Comparison of ENCODE assay signal across 8 cellular contexts in the genomic region with DNA sequence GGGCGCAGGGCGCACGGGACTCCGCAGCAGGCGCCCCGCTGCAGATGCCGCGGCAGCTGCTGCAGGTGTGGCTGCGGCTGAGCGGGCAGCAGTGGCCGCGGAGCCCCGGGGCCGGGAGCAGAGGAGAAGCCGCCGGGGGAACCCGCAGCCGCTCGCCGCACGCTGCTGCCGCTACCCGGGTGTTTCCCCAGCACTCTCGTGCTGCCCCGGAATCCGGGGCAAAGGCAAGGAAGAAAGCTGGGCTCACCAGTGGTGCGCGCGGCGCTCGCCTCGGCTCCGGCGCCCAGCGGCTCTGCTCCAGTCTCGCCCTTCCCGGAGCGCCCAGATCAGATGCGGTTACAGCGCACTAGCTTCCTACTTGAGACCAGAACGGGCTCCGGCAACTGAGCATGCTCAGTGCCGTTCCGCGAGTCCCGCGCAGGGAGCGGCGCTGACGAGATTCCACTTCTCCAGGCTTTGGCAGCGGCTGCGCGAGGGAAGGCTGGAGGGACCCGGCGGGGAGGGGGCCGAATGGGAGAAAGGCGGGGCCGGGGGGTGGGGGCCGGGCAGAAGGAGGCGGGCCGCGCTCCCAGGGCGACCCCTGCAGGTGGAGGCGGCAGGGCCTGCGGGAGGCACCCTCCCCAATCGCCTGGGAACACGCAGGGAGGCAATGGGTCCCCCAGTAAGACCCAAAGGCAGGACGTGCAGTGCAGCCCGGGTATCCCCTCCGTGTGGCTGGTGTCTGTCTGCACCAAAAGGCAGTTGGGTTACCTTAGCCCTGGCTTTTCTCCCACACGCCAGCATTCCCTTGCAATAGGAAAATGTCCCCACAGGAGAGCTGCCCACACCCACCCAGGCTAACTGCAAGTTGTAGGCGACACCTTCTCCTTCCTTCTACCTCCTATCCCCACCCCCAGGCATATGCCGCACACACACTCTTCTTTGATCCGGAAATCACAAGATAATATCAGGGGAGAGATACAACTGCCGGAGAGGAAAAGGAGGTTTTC. TPM values are rescaled to one million over a fixed set of nuclear protein-coding genes. Genes with fewer than 3 reads are reported as not detected.
DNase-seq lines count a peak whose midpoint lies in the region; ATAC-seq and TF ChIP-seq lines count a peak whose summit lies in the region.

A gene (minus strand): TSS at position 385 of the 989 bp plus-strand sequence. CDS start 181,288 bp downstream, outside the sequence.

- H3K9ac ChIP-seq in KMS-11 (peak within 1 kb of the TSS; percentile 42; the same call in 1 of the 2 replicates), adipocyte (ENCODE audit: low read length) (peak within 1 kb of the TSS; percentile 89)

- intact Hi-C loops in Panc1 (cut with micrococcal nuclease; ENCODE audit: unreplicated experiment): loop anchor here (2.0 to 5.0 kb wide), 2 partner anchors 238 to 287 kb away; no protein-coding TSS in a partner anchor
- intact Hi-C loops in Right ventricle myocardium inferior (cut with DNase I): loop anchor here (1.0 to 10.0 kb wide), 5 partner anchors 112 to 480 kb away; no protein-coding TSS in a partner anchor
- intact Hi-C loops in vagina (cut with DNase I): loop anchor here (5.0 kb wide), 2 partner anchors 237 to 287 kb away; no protein-coding TSS in a partner anchor

- in situ Hi-C loops in Panc1 (cut with HindIII; ENCODE audit: low pct_unique_long_range_greater_than_20kb, low sequenced_read_pairs): no loop called here

- H3K4me3 ChIP-seq in KMS-11 (IDR thresholded peaks at IDR 0.05; ENCODE audit: insufficient read depth, low read depth, low read length) (no peak within 1 kb of the TSS), Panc1 (ENCODE audit: low read depth in 2 of 2, low read length in 2 of 2) (peak within 1 kb of the TSS; percentile 84 to 91), adipocyte (ENCODE audit: low read length) (peak within 1 kb of the TSS; percentile 94), vagina (peak within 1 kb of the TSS; percentile 91 to 95)

- H4K20me1 ChIP-seq in KMS-11 (ENCODE audit: insufficient read depth): no peaks in the 10 kb centered on the region

- peak in 1 of 2 donors; percentile 80 for TF ChIP-seq POLR2A in vagina (IDR thresholded peaks at IDR 0.05)

- peaks cover 25% of the 10 kb centered on the region for H3K4me1 ChIP-seq in KMS-11 (ENCODE audit: low read depth, poor library complexity, severe bottlenecking)
- peaks cover 27% of the 10 kb centered on the region for H3K4me1 ChIP-seq in Panc1 (ENCODE audit: control insufficient read depth, insufficient read depth, low read length)
- H3K4me1 ChIP-seq in adipocyte (ENCODE audit: control insufficient read depth, insufficient read depth, low read length): peaks cover 33% of the 10 kb centered on the region
- H3K4me1 ChIP-seq in vagina: peaks cover 33% of the 10 kb centered on the region

- H3K4me2 ChIP-seq in KMS-11: peak within 1 kb of the TSS; percentile 78; the same call in 1 of the 2 replicates

- DNase-seq in GDM1 (lab: John Stamatoyannopoulos, UW): peak; percentile 37
- DNase-seq in Panc1 (ENCODE audit: low read depth, low spot score): peak; percentile 84
- DNase-seq in adipocyte (ENCODE audit: low read depth): peak; percentile 99
- DNase-seq in Right ventricle myocardium inferior (ENCODE audit: missing footprints): peak; percentile 96
- peak; percentile 56 for DNase-seq in omental fat pad (ENCODE audit: low spot score)
- DNase-seq in vagina (ENCODE audit: extremely low spot score in 2 of 2): peak in 1 of 2 donors; percentile 95

- no peaks in the 10 kb centered on the region for H3K79me2 ChIP-seq in KMS-11 (ENCODE audit: insufficient read depth, low read depth)

- BruUV-seq in Panc1 (replicated peaks; lab: Mats Ljungman, UMichigan): no TSS peak

- TF ChIP-seq CTCF in KMS-11 (conservative IDR thresholded peaks at IDR 0.05; ENCODE audit: low read depth, low read length): peak; percentile 25; the same call in 1 of the 2 replicates
- peak; percentile 93 for TF ChIP-seq CTCF in Panc1 (IDR thresholded peaks at IDR 0.05)
- TF ChIP-seq CTCF in omental fat pad (IDR thresholded peaks at IDR 0.05): peak in 1 of 3 donors; percentile 29
- peak in 2 of 3 experiments; percentile 43 to 93 for TF ChIP-seq CTCF in vagina (IDR thresholded peaks at IDR 0.05)

- H2AFZ ChIP-seq in KMS-11 (ENCODE audit: low read depth): peak within 1 kb of the TSS; percentile 54

- no peaks in the 10 kb centered on the region for H3K27me3 ChIP-seq in KMS-11 (ENCODE audit: insufficient read depth, low read depth)
- no peaks in the 10 kb centered on the region for H3K27me3 ChIP-seq in Panc1 (ENCODE audit: control insufficient read depth, insufficient read depth, low read length)
- no peaks in the 10 kb centered on the region for H3K27me3 ChIP-seq in adipocyte (replicated peaks; ENCODE audit: control insufficient read depth, insufficient read depth, low read length)
- H3K27me3 ChIP-seq in vagina: no peaks in the 10 kb centered on the region

- H3K36me3 ChIP-seq in KMS-11 (ENCODE audit: insufficient read depth) (no peaks in the 10 kb centered on the region), Panc1 (ENCODE audit: control insufficient read depth, insufficient read depth, low read length) (peaks cover 4% of the 10 kb centered on the region; the same call in 1 of the 2 replicates), adipocyte (ENCODE audit: control insufficient read depth, insufficient read depth, low read length, severe bottlenecking) (no peaks in the 10 kb centered on the region), vagina (no peaks in the 10 kb centered on the region)

- H3K27ac ChIP-seq in KMS-11: no peak within 1 kb of the TSS; the same call in 1 of the 2 replicates
- peak within 1 kb of the TSS; percentile 93 for H3K27ac ChIP-seq in Panc1 (ENCODE audit: low read length)
- H3K27ac ChIP-seq in vagina: peak within 1 kb of the TSS; percentile 92

- CTCF ChIA-PET in Panc1 (lab: Charles Lee): interaction anchor here (0.6 to 1.5 kb wide), 10 partner anchors 9 to 651 kb away, joined by 3 to 8 read pairs (median 4); no protein-coding TSS in a partner anchor

- ATAC-seq in GM21825 (IDR thresholded peaks at IDR 0.05; ENCODE audit: unreplicated experiment) (peak; percentile 56), Panc1 (peak; percentile 87), Right ventricle myocardium inferior (peak; percentile 97), omental fat pad (ENCODE audit: low FRiP score) (peak; percentile 90)

- H3K9me3 ChIP-seq in Panc1 (ENCODE audit: control insufficient read depth, insufficient read depth, low read depth, low read length) (no peaks in the 10 kb centered on the region), adipocyte (ENCODE audit: control insufficient read depth, low read length) (no peaks in the 10 kb centered on the region), vagina (no peaks in the 10 kb centered on the region)

- POLR2A ChIA-PET in Panc1 (lab: Charles Lee): no interaction called here

RNA-seq across cellular contexts. Expression of the gene that starts here (rescaled TPM):
- total RNA-seq in Panc1 (2021; ENCODE audit: unreplicated experiment): 27.1 TPM
- 23.7 TPM for polyA plus RNA-seq in Panc1 (2012; ENCODE audit: insufficient read length)
- total RNA-seq in Right ventricle myocardium inferior: 23.8 TPM
- total RNA-seq in omental fat pad: 100 to 1,000 TPM in 2 of 4 donors, 10 to 100 TPM in 2; 76.6 to 138 (median 113) TPM
- total RNA-seq in vagina: 68.8 TPM
